Comparison of ENCODE assay signal across 1 cellular context in genomic region chr22:35398574-35398973, GRCh38.
TF ChIP-seq lines count a peak whose summit lies in the region.

No MANE protein-coding gene starts in this region.

TF ChIP-seq in SK-N-SH treated with all-trans-retinoic acid at 6 μM for 48 hours, 23 proteins besides CTCF, POLR2A, EP300 and RAD21 (continued from another document):
- TF ChIP-seq ZC3H10 (CRISPR knock-in tag; IDR thresholded peaks at IDR 0.05) = no peak
- no peak for TF ChIP-seq BACH2 (CRISPR knock-in tag; IDR thresholded peaks at IDR 0.05; ENCODE audit: borderline replicate concordance)
- TF ChIP-seq ZNF70 (CRISPR knock-in tag; IDR thresholded peaks at IDR 0.05) = no peak
- TF ChIP-seq POU6F1 (CRISPR knock-in tag; IDR thresholded peaks at IDR 0.05; ENCODE audit: borderline replicate concordance, low read depth) = no peak
- TF ChIP-seq ZNF565 (CRISPR knock-in tag; conservative IDR thresholded peaks at IDR 0.05; ENCODE audit: low read depth) = no peak
- TF ChIP-seq PPARA (CRISPR knock-in tag; IDR thresholded peaks at IDR 0.05; ENCODE audit: borderline replicate concordance) = no peak
- TF ChIP-seq ZNF8 (CRISPR knock-in tag; IDR thresholded peaks at IDR 0.05) = no peak
- TF ChIP-seq ARNTL (CRISPR knock-in tag; IDR thresholded peaks at IDR 0.05; ENCODE audit: borderline replicate concordance, low read depth) = no peak
- no peak for TF ChIP-seq CSRNP3 (CRISPR knock-in tag; IDR thresholded peaks at IDR 0.05)
- no peak for TF ChIP-seq PATZ1 (CRISPR knock-in tag; IDR thresholded peaks at IDR 0.05; ENCODE audit: borderline replicate concordance)
- TF ChIP-seq TSHZ2 (CRISPR knock-in tag; IDR thresholded peaks at IDR 0.05) = no peak
- TF ChIP-seq TOX (CRISPR knock-in tag; IDR thresholded peaks at IDR 0.05; ENCODE audit: borderline replicate concordance) = no peak
- no peak for TF ChIP-seq ISL1 (CRISPR knock-in tag; IDR thresholded peaks at IDR 0.05)
